ENCODE assay signal across 19 cellular contexts in genomic region chr3:195129072-195129643, GRCh38.
A peak's percentile ranks its signal among the peaks of the same experiment; 100 is the strongest.
DNase-seq lines count a peak whose midpoint lies in the region; ATAC-seq and TF ChIP-seq lines count a peak whose summit lies in the region.
"Had no signal": no experiment of that assay in that cellular context is flagged by ENCODE, and none has a peak within 500 bp of the region (broad histone marks: within the 10 kb centered on the region; RNA-seq: fewer than 3 reads in every experiment).

No MANE protein-coding gene starts in this region.

- H3K4me2 ChIP-seq in Karpas-422 (ENCODE audit: low read depth, low read length, poor library complexity, severe bottlenecking) = no peak overlapping the region
- H3K4me2 ChIP-seq in smooth muscle cell = no peak overlapping the region
- H3K4me2 ChIP-seq: GM23338 had no signal

- H3K9ac ChIP-seq in Karpas-422 (ENCODE audit: low read length) (no peak overlapping the region), smooth muscle cell (ENCODE audit: low read depth) (no peak overlapping the region)

- DNase-seq in CD4-positive, alpha-beta T cell = no peak
- no peak for DNase-seq in T-helper 17 cell
- no peak for DNase-seq in chondrocyte (ENCODE audit: low spot score)
- no peak for DNase-seq in Karpas-422
- DNase-seq in smooth muscle cell (lab: John Stamatoyannopoulos, UW; ENCODE audit: unreplicated experiment) = no peak
- no peak for DNase-seq in T-helper 9 cell
- DNase-seq: activated naive CD4-positive, alpha-beta T cell treated with anti-CD3 and anti-CD28 coated beads, Interleukin-2, amount 10 ng/mL, durations not matched to agents 7 days and 5 days; hypothalamus; kidney; mesendoderm; MM.1S; NCI-H2227 treated with DMSO at 0.1 percent for 48 hours; psoas muscle; RPMI8226; small intestine; testis had no signal

- no peaks in the 10 kb centered on the region for H3K79me2 ChIP-seq in Karpas-422 (ENCODE audit: low read length)
- H3K79me2 ChIP-seq in smooth muscle cell (ENCODE audit: low read depth) = no peaks in the 10 kb centered on the region

- CTCF ChIA-PET in CD4-positive, alpha-beta T cell (lab: Charles Lee) = no interaction called here

- no peaks in the 10 kb centered on the region for H3K9me3 ChIP-seq in CD4-positive, alpha-beta T cell (ENCODE audit: control insufficient read depth, low read length)
- H3K9me3 ChIP-seq in T-helper 17 cell (ENCODE audit: control insufficient read depth, low read length, poor library complexity, severe bottlenecking) = no peaks in the 10 kb centered on the region
- H3K9me3 ChIP-seq in Karpas-422 (ENCODE audit: low read length) = no peaks in the 10 kb centered on the region
- no peaks in the 10 kb centered on the region for H3K9me3 ChIP-seq in smooth muscle cell (replicated peaks; ENCODE audit: low read depth)
- H3K9me3 ChIP-seq: psoas muscle, testis had no signal

- TF ChIP-seq CTCF in CD4-positive, alpha-beta T cell (IDR thresholded peaks at IDR 0.05) = no peak
- TF ChIP-seq CTCF in chondrocyte (IDR thresholded peaks at IDR 0.05) (no peak), smooth muscle cell (IDR thresholded peaks at IDR 0.05; ENCODE audit: borderline replicate concordance, insufficient read depth, poor library complexity, severe bottlenecking) (no peak)

- peak overlapping the region; percentile 2 for H3K27ac Mint-ChIP-seq in CD4-positive, alpha-beta T cell
- peak overlapping the region; percentile 94 for H3K27ac Mint-ChIP-seq in T-helper 17 cell
- H3K27ac Mint-ChIP-seq in chondrocyte (ENCODE audit: unreplicated experiment) = peak overlapping the region; percentile 37
- H3K27ac Mint-ChIP-seq: activated naive CD4-positive, alpha-beta T cell treated with anti-CD3 and anti-CD28 coated beads, Interleukin-2, amount 10 ng/mL, durations not matched to agents 7 days and 5 days; GM23338 had no signal

- H3K9me2 ChIP-seq in Karpas-422 (replicated peaks; ENCODE audit: insufficient read depth, low read length) = no peaks in the 10 kb centered on the region

- ATAC-seq in CD4-positive, alpha-beta T cell (ENCODE audit: poor library complexity) = no peak
- ATAC-seq in T-helper 17 cell = no peak
- ATAC-seq: GM23338, psoas muscle had no signal

- intact Hi-C loops in CD4-positive, alpha-beta T cell (cut with DNase I, micrococcal nuclease) = no loop called here

- H3K9me3 Mint-ChIP-seq in CD4-positive, alpha-beta T cell = no peaks in the 10 kb centered on the region
- H3K9me3 Mint-ChIP-seq in chondrocyte (ENCODE audit: low read depth) = no peaks in the 10 kb centered on the region
- H3K9me3 Mint-ChIP-seq: activated naive CD4-positive, alpha-beta T cell treated with anti-CD3 and anti-CD28 coated beads, Interleukin-2, amount 10 ng/mL, durations not matched to agents 7 days and 5 days; GM23338; neural crest cell had no signal

- H3K4me1 ChIP-seq in Karpas-422 (ENCODE audit: low read length) (peaks cover 10% of the 10 kb centered on the region), smooth muscle cell (ENCODE audit: low read depth) (no peaks in the 10 kb centered on the region)
- H3K4me1 ChIP-seq: psoas muscle had no signal

- POLR2A ChIA-PET in CD4-positive, alpha-beta T cell (lab: Charles Lee) = interaction anchor here (1.1 kb wide), 1 partner anchor 457 kb away, joined by 3 read pairs; the partner anchor contains the start of gene LSG1

- H3K4me3 Mint-ChIP-seq in CD4-positive, alpha-beta T cell = peak overlapping the region; percentile 55
- H3K4me3 Mint-ChIP-seq in T-helper 17 cell = peak overlapping the region; percentile 87
- peak overlapping the region; percentile 8 for H3K4me3 Mint-ChIP-seq in chondrocyte (ENCODE audit: unreplicated experiment)
- H3K4me3 Mint-ChIP-seq: activated naive CD4-positive, alpha-beta T cell treated with anti-CD3 and anti-CD28 coated beads, Interleukin-2, amount 10 ng/mL, durations not matched to agents 7 days and 5 days; GM23338; neural crest cell had no signal

- H3K27ac ChIP-seq in CD4-positive, alpha-beta T cell (ENCODE audit: low read depth, low read length) = no peak overlapping the region
- H3K27ac ChIP-seq in Karpas-422 (ENCODE audit: low read length) = no peak overlapping the region
- no peak overlapping the region for H3K27ac ChIP-seq in smooth muscle cell (ENCODE audit: low read depth)
- H3K27ac ChIP-seq: psoas muscle, testis had no signal

- H3K27me3 Mint-ChIP-seq in CD4-positive, alpha-beta T cell = no peaks in the 10 kb centered on the region
- H3K27me3 Mint-ChIP-seq in T-helper 17 cell (peaks cover 10% of the 10 kb centered on the region), chondrocyte (ENCODE audit: low read depth) (no peaks in the 10 kb centered on the region)
- H3K27me3 Mint-ChIP-seq: activated naive CD4-positive, alpha-beta T cell treated with anti-CD3 and anti-CD28 coated beads, Interleukin-2, amount 10 ng/mL, durations not matched to agents 7 days and 5 days had no signal

- 96% methylated on average over 12 of the region's 12 CpGs for WGBS in smooth muscle cell (ENCODE audit: low lambda C conversion rate)

- H3K4me3 ChIP-seq in GM08714 (ENCODE audit: low read length) = peak overlapping the region; percentile 22; the same call in 1 of the 2 replicates
- H3K4me3 ChIP-seq in Karpas-422 (ENCODE audit: low read length) = no peak overlapping the region
- no peak overlapping the region for H3K4me3 ChIP-seq in smooth muscle cell
- H3K4me3 ChIP-seq: GM23338, psoas muscle, testis had no signal

- peaks cover 41% of the 10 kb centered on the region for H3K4me1 Mint-ChIP-seq in CD4-positive, alpha-beta T cell (ENCODE audit: low read depth)
- peaks cover 41% of the 10 kb centered on the region for H3K4me1 Mint-ChIP-seq in T-helper 17 cell
- peaks cover 27% of the 10 kb centered on the region for H3K4me1 Mint-ChIP-seq in chondrocyte (ENCODE audit: low read depth)
- H3K4me1 Mint-ChIP-seq: neural crest cell had no signal

- H3K36me3 ChIP-seq in Karpas-422 (ENCODE audit: insufficient read depth, low read length) (no peaks in the 10 kb centered on the region), smooth muscle cell (ENCODE audit: low read depth) (no peaks in the 10 kb centered on the region)

- H2AFZ ChIP-seq in Karpas-422 (ENCODE audit: low read length) = no peak overlapping the region
- no peak overlapping the region for H2AFZ ChIP-seq in smooth muscle cell (ENCODE audit: low read depth)
- H2AFZ ChIP-seq: GM23338 had no signal

- H3K27me3 ChIP-seq in CD4-positive, alpha-beta T cell (ENCODE audit: control insufficient read depth, insufficient read depth, low read length) = no peaks in the 10 kb centered on the region
- H3K27me3 ChIP-seq in Karpas-422 (ENCODE audit: low read length) = no peaks in the 10 kb centered on the region
- H3K27me3 ChIP-seq in smooth muscle cell (ENCODE audit: low read depth) = no peaks in the 10 kb centered on the region
- H3K27me3 ChIP-seq: testis had no signal

- H3K36me3 Mint-ChIP-seq in CD4-positive, alpha-beta T cell (ENCODE audit: low read depth) = no peaks in the 10 kb centered on the region
- H3K36me3 Mint-ChIP-seq in T-helper 17 cell (ENCODE audit: low read depth) (peaks cover 5% of the 10 kb centered on the region), chondrocyte (ENCODE audit: low read depth) (peaks cover 1% of the 10 kb centered on the region)
- H3K36me3 Mint-ChIP-seq: activated naive CD4-positive, alpha-beta T cell treated with anti-CD3 and anti-CD28 coated beads, Interleukin-2, amount 10 ng/mL, durations not matched to agents 7 days and 5 days had no signal

- H4K20me1 ChIP-seq in Karpas-422 (ENCODE audit: insufficient read depth, low read depth, low read length) = peaks cover 45% of the 10 kb centered on the region
- H4K20me1 ChIP-seq in smooth muscle cell (ENCODE audit: low read depth) = no peaks in the 10 kb centered on the region

- no peaks in the 10 kb centered on the region for H3F3A ChIP-seq in smooth muscle cell (ENCODE audit: low read depth)

Comparison
In these comparisons a context has a peak if more than half of its experiments do, and no peak if none do; other contexts are left out.
1. H3K27ac Mint-ChIP-seq: peak in every context shown above with its lines; median percentile 94 in T-helper 17 cell; 37 in chondrocyte; 2 in CD4-positive, alpha-beta T cell.
2. H3K4me3 Mint-ChIP-seq: peak in every context shown above with its lines; median percentile 87 in T-helper 17 cell; 55 in CD4-positive, alpha-beta T cell; 8 in chondrocyte.